In genomic region chr7:134478707-134479106, GRCh38 we compare ENCODE assay signal across 23 cellular contexts. TPM values are rescaled to one million over a fixed set of nuclear protein-coding genes. Genes with fewer than 3 reads are reported as not detected.
DNase-seq lines count a peak whose midpoint lies in the region; ATAC-seq, FAIRE-seq and TF ChIP-seq lines count a peak whose summit lies in the region.
"Had no signal": no experiment of that assay in that cellular context is flagged by ENCODE, and none has a peak within 500 bp of the region (broad histone marks: within the 10 kb centered on the region; RNA-seq: fewer than 3 reads in every experiment).

No MANE protein-coding gene starts in this region.

- in situ Hi-C loops in HepG2 (cut with HindIII; ENCODE audit: extremely low pct_ligation_motif_present, low pct_unique_long_range_greater_than_20kb), result no loop called here

- H3K36me3 Mint-ChIP-seq in astrocyte (ENCODE audit: low read depth, unreplicated experiment), result peaks cover 2% of the 10 kb centered on the region
- no peaks in the 10 kb centered on the region for H3K36me3 Mint-ChIP-seq in neural progenitor cell
- H3K36me3 Mint-ChIP-seq: activated naive CD4-positive, alpha-beta T cell treated with anti-CD3 and anti-CD28 coated beads, Interleukin-2, amount 10 ng/mL, durations not matched to agents 7 days and 5 days; CD8-positive, alpha-beta memory T cell; mesothelial cell of epicardium; type B pancreatic cell had no signal

- TF ChIP-seq RAD21 in HepG2 (CRISPR knock-in tag; IDR thresholded peaks at IDR 0.05), result no peak

- no peaks in the 10 kb centered on the region for H3K9me3 ChIP-seq in HepG2 (ENCODE audit: low read length)
- H3K9me3 ChIP-seq in right lobe of liver, result no peaks in the 10 kb centered on the region
- no peaks in the 10 kb centered on the region for H3K9me3 ChIP-seq in astrocyte (ENCODE audit: insufficient read depth, low read depth, low read length)
- no peaks in the 10 kb centered on the region for H3K9me3 ChIP-seq in neural progenitor cell (ENCODE audit: low read depth)

- H3K4me3 Mint-ChIP-seq in astrocyte (ENCODE audit: unreplicated experiment), result no peak overlapping the region
- no peak overlapping the region for H3K4me3 Mint-ChIP-seq in neural progenitor cell
- H3K4me3 Mint-ChIP-seq: activated CD4-positive, alpha-beta T cell treated with anti-CD3 and anti-CD28 coated beads, Interleukin-2, amount 10 ng/mL, durations not matched to agents 24 days and 14 days; activated naive CD4-positive, alpha-beta T cell treated with anti-CD3 and anti-CD28 coated beads, Interleukin-2, amount 10 ng/mL, durations not matched to agents 7 days and 5 days; CD8-positive, alpha-beta memory T cell; mesothelial cell of epicardium; type B pancreatic cell had no signal

- H3K9me3 Mint-ChIP-seq in astrocyte (ENCODE audit: unreplicated experiment) (peaks cover 2% of the 10 kb centered on the region), neural progenitor cell (peaks cover 8% of the 10 kb centered on the region)
- H3K9me3 Mint-ChIP-seq: activated CD4-positive, alpha-beta T cell treated with anti-CD3 and anti-CD28 coated beads, Interleukin-2, amount 10 ng/mL, durations not matched to agents 24 days and 14 days; activated naive CD4-positive, alpha-beta T cell treated with anti-CD3 and anti-CD28 coated beads, Interleukin-2, amount 10 ng/mL, durations not matched to agents 7 days and 5 days had no signal

- H3K4me1 ChIP-seq in HepG2 (ENCODE audit: insufficient read depth, low read length) (peaks cover 11% of the 10 kb centered on the region), right lobe of liver (no peaks in the 10 kb centered on the region), astrocyte (ENCODE audit: insufficient read depth, low read length) (peaks cover 9% of the 10 kb centered on the region), neural progenitor cell (no peaks in the 10 kb centered on the region)

- POLR2A ChIA-PET in HepG2 (lab: Yijun Ruan, JAX), result no interaction called here

- no peaks in the 10 kb centered on the region for H4K20me1 ChIP-seq in HepG2 (ENCODE audit: insufficient read depth, low read length)
- no peaks in the 10 kb centered on the region for H4K20me1 ChIP-seq in astrocyte (ENCODE audit: insufficient read depth, low read length)
- H4K20me1 ChIP-seq in neural progenitor cell (ENCODE audit: low read depth), result no peaks in the 10 kb centered on the region

- H3K79me2 ChIP-seq in HepG2 (ENCODE audit: insufficient read depth, low read length) (no peaks in the 10 kb centered on the region), astrocyte (ENCODE audit: insufficient read depth, low read length) (no peaks in the 10 kb centered on the region), neural progenitor cell (ENCODE audit: low read depth) (no peaks in the 10 kb centered on the region)

- H2AFZ ChIP-seq in HepG2 (ENCODE audit: low read length) (no peak overlapping the region), astrocyte (ENCODE audit: low read depth, low read length) (no peak overlapping the region), neural progenitor cell (replicated peaks) (no peak overlapping the region)

- TF ChIP-seq POLR2A in HepG2 (IDR thresholded peaks at IDR 0.05; ENCODE audit: insufficient read depth in 1 of 2, low read depth in 2 of 2, low read length in 2 of 2) (no peak), right lobe of liver (IDR thresholded peaks at IDR 0.05) (no peak)

- CTCF ChIA-PET in HepG2 (lab: Yijun Ruan, JAX; ENCODE audit: low intra/inter-chr PET ratio, low total read pairs), result no interaction called here

- DNase-seq in HepG2 (ENCODE audit: low spot score) (no peak), right lobe of liver (no peak), astrocyte (ENCODE audit: low read depth) (no peak), fibroblast of pulmonary artery (ENCODE audit: low read depth) (peak; percentile 26), mucosa of gallbladder (ENCODE audit: low spot score) (no peak), neural progenitor cell (ENCODE audit: low spot score) (no peak)
- DNase-seq in activated CD8-positive, alpha-beta memory T cell treated with anti-CD3 and anti-CD28 coated beads for 24 hours, result no peak
- DNase-seq: activated CD4-positive, alpha-beta T cell treated with anti-CD3 and anti-CD28 coated beads, Interleukin-2, amount 10 ng/mL, durations not matched to agents 24 days and 14 days; activated naive CD4-positive, alpha-beta T cell treated with anti-CD3 and anti-CD28 coated beads, Interleukin-2, amount 10 ng/mL, durations not matched to agents 7 days and 5 days; activated T-cell treated with anti-CD3 and anti-CD28 coated beads for 4 hours; CD8-positive, alpha-beta memory T cell; DND-41; dorsolateral prefrontal cortex; H7; hypothalamus; kidney glomerular epithelial cell; NCI-H187 treated with DMSO at 0.1 percent for 48 hours; NCI-H510A treated with DMSO at 0.1 percent for 48 hours; stimulated activated naive CD4-positive, alpha-beta T cell had no signal

- H3K4me1 Mint-ChIP-seq in astrocyte (ENCODE audit: low read depth, unreplicated experiment) (peaks cover 19% of the 10 kb centered on the region), neural progenitor cell (peaks cover 29% of the 10 kb centered on the region)
- H3K4me1 Mint-ChIP-seq: activated naive CD4-positive, alpha-beta T cell treated with anti-CD3 and anti-CD28 coated beads, Interleukin-2, amount 10 ng/mL, durations not matched to agents 7 days and 5 days; CD8-positive, alpha-beta memory T cell had no signal

- H3K9ac ChIP-seq in HepG2 (ENCODE audit: insufficient read depth, low read depth, low read length) (no peak overlapping the region), astrocyte (ENCODE audit: low read length) (no peak overlapping the region), neural progenitor cell (no peak overlapping the region)

- no peak overlapping the region for H3K27ac Mint-ChIP-seq in astrocyte (ENCODE audit: unreplicated experiment)
- H3K27ac Mint-ChIP-seq in neural progenitor cell, result no peak overlapping the region
- H3K27ac Mint-ChIP-seq: activated CD4-positive, alpha-beta T cell treated with anti-CD3 and anti-CD28 coated beads, Interleukin-2, amount 10 ng/mL, durations not matched to agents 24 days and 14 days; activated naive CD4-positive, alpha-beta T cell treated with anti-CD3 and anti-CD28 coated beads, Interleukin-2, amount 10 ng/mL, durations not matched to agents 7 days and 5 days; CD8-positive, alpha-beta memory T cell; type B pancreatic cell had no signal

- BruUV-seq in HepG2 (replicated peaks; lab: Mats Ljungman, UMichigan), result no TSS peak

- H3K36me3 ChIP-seq in HepG2 (replicated peaks in 1 of 2; ENCODE audit: control insufficient read depth in 1 of 2, insufficient read depth in 2 of 2, low read length in 2 of 2) (no peaks in the 10 kb centered on the region), right lobe of liver (no peaks in the 10 kb centered on the region), astrocyte (ENCODE audit: insufficient read depth, low read length) (no peaks in the 10 kb centered on the region), neural progenitor cell (no peaks in the 10 kb centered on the region)

- FAIRE-seq in HepG2 (lab: Jason Lieb, UNC), result no peak
- FAIRE-seq in astrocyte (lab: Jason Lieb, UNC), result no peak
- FAIRE-seq: TTC549 had no signal

- no peak overlapping the region for H3K27ac ChIP-seq in HepG2 (ENCODE audit: extremely low read length, insufficient read depth, low read length)
- no peak overlapping the region for H3K27ac ChIP-seq in right lobe of liver
- no peak overlapping the region for H3K27ac ChIP-seq in astrocyte (ENCODE audit: low read depth, low read length)
- H3K27ac ChIP-seq in neural progenitor cell, result no peak overlapping the region
- H3K27ac ChIP-seq: dorsolateral prefrontal cortex had no signal

- no peak for ATAC-seq in HepG2
- ATAC-seq in right lobe of liver, result no peak
- ATAC-seq in HG03095 (IDR thresholded peaks at IDR 0.05; ENCODE audit: unreplicated experiment), result no peak

- H3F3A ChIP-seq in neural progenitor cell (ENCODE audit: low read depth), result no peaks in the 10 kb centered on the region

- 0% methylated on average over 2 of the region's 2 CpGs for WGBS in HepG2 (ENCODE audit: low lambda C conversion rate)
- WGBS in right lobe of liver (ENCODE audit: insufficient coverage, low coverage, low lambda C conversion rate, missing lambda C conversion rate), result 25% methylated on average over 2 of the region's 2 CpGs

- H3K27me3 Mint-ChIP-seq in astrocyte (ENCODE audit: low read depth, unreplicated experiment) (no peaks in the 10 kb centered on the region), neural progenitor cell (ENCODE audit: insufficient read depth, low read depth) (peaks cover 2% of the 10 kb centered on the region)
- H3K27me3 Mint-ChIP-seq: activated naive CD4-positive, alpha-beta T cell treated with anti-CD3 and anti-CD28 coated beads, Interleukin-2, amount 10 ng/mL, durations not matched to agents 7 days and 5 days; type B pancreatic cell had no signal

- no peak overlapping the region for H3K4me3 ChIP-seq in HepG2 (replicated peaks in 1 of 3; ENCODE audit: insufficient read depth in 1 of 3, low read depth in 2 of 3, low read length in 3 of 3)
- no peak overlapping the region for H3K4me3 ChIP-seq in right lobe of liver
- H3K4me3 ChIP-seq in astrocyte (ENCODE audit: insufficient read depth, low read depth, low read length), result no peak overlapping the region
- H3K4me3 ChIP-seq in fibroblast of pulmonary artery (replicated peaks; ENCODE audit: low read depth, low read length), result no peak overlapping the region
- no peak overlapping the region for H3K4me3 ChIP-seq in neural progenitor cell
- H3K4me3 ChIP-seq: dorsolateral prefrontal cortex had no signal

- H3K27me3 ChIP-seq in HepG2 (ENCODE audit: control insufficient read depth in 1 of 2, insufficient read depth in 2 of 2, low read length in 2 of 2) (no peaks in the 10 kb centered on the region), right lobe of liver (no peaks in the 10 kb centered on the region), astrocyte (ENCODE audit: insufficient read depth, low read length) (no peaks in the 10 kb centered on the region), neural progenitor cell (no peaks in the 10 kb centered on the region)
- H3K27me3 ChIP-seq: dorsolateral prefrontal cortex had no signal

- H3K4me2 ChIP-seq in HepG2 (ENCODE audit: low read depth, low read length) (no peak overlapping the region), astrocyte (ENCODE audit: low read length) (no peak overlapping the region), neural progenitor cell (no peak overlapping the region)

- no peak for TF ChIP-seq EP300 in HepG2 (IDR thresholded peaks at IDR 0.05; ENCODE audit: low read depth in 2 of 2, low read length in 2 of 2)
- no peak for TF ChIP-seq EP300 in HepG2 (CRISPR knock-in tag; IDR thresholded peaks at IDR 0.05; ENCODE audit: borderline replicate concordance)

- intact Hi-C loops in HepG2 (cut with micrococcal nuclease; ENCODE audit: unreplicated experiment), result no loop called here
- intact Hi-C loops in right lobe of liver (cut with DNase I), result no loop called here

- TF ChIP-seq CTCF in HepG2 (CRISPR knock-in tag; IDR thresholded peaks at IDR 0.05) (no peak), right lobe of liver (IDR thresholded peaks at IDR 0.05) (no peak), astrocyte (IDR thresholded peaks at IDR 0.05; ENCODE audit: insufficient read depth, low read depth, low read length) (peak; percentile 16), fibroblast of pulmonary artery (IDR thresholded peaks at IDR 0.05; ENCODE audit: low read length, missing control alignments) (peak; percentile 38), neural progenitor cell (IDR thresholded peaks at IDR 0.05) (no peak)

RNA-seq across cellular contexts. Expression of gene AKR1B1, which starts 19.8 kb away (rescaled TPM):
- total RNA-seq in HepG2 (2016; rRNA removed; fragmentation: Illumina TruSeq; extraction: Trizol) (89.9 and 123 TPM in 2 replicates), right lobe of liver (10 to 100 TPM in 3 of 6 experiments, 1 to 10 TPM in 3; 6.9 to 18.1 (median 9.7) TPM), astrocyte (88.9 and 114 TPM in 2 replicates), mucosa of gallbladder (68.7 TPM), neural progenitor cell (ENCODE audit: low replicate concordance) (105 and 153 TPM in 2 replicates)
- total RNA-seq in HepG2 (2016; cell fraction: cytosol; rRNA removed; fragmentation: Illumina TruSeq; extraction: Trizol; ENCODE audit: low read depth), result 18.6 and 21.8 TPM in 2 replicates
- 90.1 and 128 TPM in 2 replicates for total RNA-seq in HepG2 (2016; cell fraction: insoluble cytoplasmic fraction; rRNA removed; fragmentation: Illumina TruSeq; extraction: Trizol)
- 35.9 and 44.9 TPM in 2 replicates for total RNA-seq in HepG2 (2016; cell fraction: membrane; rRNA removed; fragmentation: Illumina TruSeq; extraction: Trizol)
- 54.7 and 57.3 TPM in 2 replicates for total RNA-seq in HepG2 (2016; cell fraction: nucleus; rRNA removed; fragmentation: Illumina TruSeq; extraction: Trizol)
- 110 and 133 TPM in 2 replicates for polyA plus RNA-seq in HepG2 (2011; rRNA removed)
- polyA plus RNA-seq in HepG2 (2011; cell fraction: cytosol; rRNA removed), result 110 and 134 TPM in 2 replicates
- polyA plus RNA-seq in HepG2 (2011; cell fraction: nucleus; rRNA removed), result 174 and 175 TPM in 2 replicates
- polyA plus RNA-seq in HepG2 (2012), result 75.6 and 118 TPM in 2 replicates
- polyA plus RNA-seq in HepG2 (2016; cell fraction: cytosol; fragmentation: Illumina TruSeq; extraction: Trizol; ENCODE audit: low read depth), result 34.8 and 35.7 TPM in 2 replicates
- 202 TPM in 2 replicates for polyA plus RNA-seq in HepG2 (2016; cell fraction: insoluble cytoplasmic fraction; fragmentation: Illumina TruSeq; extraction: Trizol; ENCODE audit: low read depth)
- polyA plus RNA-seq in HepG2 (2016; cell fraction: membrane; fragmentation: Illumina TruSeq; extraction: Trizol; ENCODE audit: low read depth), result 50.2 and 53.2 TPM in 2 replicates
- polyA plus RNA-seq in HepG2 (2016; cell fraction: nucleus; fragmentation: Illumina TruSeq; extraction: Trizol; ENCODE audit: insufficient read depth, low read depth), result 130 and 138 TPM in 2 replicates
- 62.1 and 271 TPM in 2 replicates for polyA minus RNA-seq in HepG2 (2011; rRNA and poly(A)+ RNA removed; ENCODE audit: low replicate concordance)
- polyA minus RNA-seq in HepG2 (2011; cell fraction: cytosol; rRNA and poly(A)+ RNA removed), result 22.2 and 30.0 TPM in 2 replicates
- 30.1 and 34.6 TPM in 2 replicates for polyA minus RNA-seq in HepG2 (2011; cell fraction: nucleus; rRNA and poly(A)+ RNA removed)

RNA-seq across cellular contexts. Expression of gene AKR1B10, which starts 48.7 kb away (rescaled TPM):
- 124 and 175 TPM in 2 replicates for total RNA-seq in HepG2 (2016; rRNA removed; fragmentation: Illumina TruSeq; extraction: Trizol)
- total RNA-seq in HepG2 (2016; cell fraction: cytosol; rRNA removed; fragmentation: Illumina TruSeq; extraction: Trizol; ENCODE audit: low read depth), result 27.1 and 31.4 TPM in 2 replicates
- 133 and 188 TPM in 2 replicates for total RNA-seq in HepG2 (2016; cell fraction: insoluble cytoplasmic fraction; rRNA removed; fragmentation: Illumina TruSeq; extraction: Trizol)
- total RNA-seq in HepG2 (2016; cell fraction: membrane; rRNA removed; fragmentation: Illumina TruSeq; extraction: Trizol), result 39.0 and 40.9 TPM in 2 replicates
- total RNA-seq in HepG2 (2016; cell fraction: nucleus; rRNA removed; fragmentation: Illumina TruSeq; extraction: Trizol), result 53.1 and 55.3 TPM in 2 replicates
- 8.8 and 14.2 TPM in 2 replicates for polyA plus RNA-seq in HepG2 (2011; rRNA removed)
- 9.4 and 12.0 TPM in 2 replicates for polyA plus RNA-seq in HepG2 (2011; cell fraction: cytosol; rRNA removed)
- 4.4 and 5.1 TPM in 2 replicates for polyA plus RNA-seq in HepG2 (2011; cell fraction: nucleus; rRNA removed)
- polyA plus RNA-seq in HepG2 (2012), result 18.1 and 45.4 TPM in 2 replicates
- polyA plus RNA-seq in HepG2 (2016; cell fraction: cytosol; fragmentation: Illumina TruSeq; extraction: Trizol; ENCODE audit: low read depth), result 20.9 and 22.4 TPM in 2 replicates
- 152 and 168 TPM in 2 replicates for polyA plus RNA-seq in HepG2 (2016; cell fraction: insoluble cytoplasmic fraction; fragmentation: Illumina TruSeq; extraction: Trizol; ENCODE audit: low read depth)
- polyA plus RNA-seq in HepG2 (2016; cell fraction: membrane; fragmentation: Illumina TruSeq; extraction: Trizol; ENCODE audit: low read depth), result 29.1 and 36.2 TPM in 2 replicates
- polyA plus RNA-seq in HepG2 (2016; cell fraction: nucleus; fragmentation: Illumina TruSeq; extraction: Trizol; ENCODE audit: insufficient read depth, low read depth), result 89.8 and 96.1 TPM in 2 replicates
- 2.2 and 5.8 TPM in 2 replicates for polyA minus RNA-seq in HepG2 (2011; rRNA and poly(A)+ RNA removed; ENCODE audit: low replicate concordance)
- 8.0 TPM in 2 replicates for polyA minus RNA-seq in HepG2 (2011; cell fraction: cytosol; rRNA and poly(A)+ RNA removed)
- polyA minus RNA-seq in HepG2 (2011; cell fraction: nucleus; rRNA and poly(A)+ RNA removed), result 3.2 and 4.4 TPM in 2 replicates
- 100 to 1,000 TPM in 3 of 6 experiments, 10 to 100 TPM in 1, 1 to 10 TPM in 2; 1.8 to 673 (median 306) TPM for total RNA-seq in right lobe of liver
- total RNA-seq in astrocyte, result 0.17 and 0.54 TPM in 2 replicates
- total RNA-seq in mucosa of gallbladder, result 516 TPM
- not detected in 2 replicates for total RNA-seq in neural progenitor cell (ENCODE audit: low replicate concordance)
- total RNA-seq: activated CD4-positive, alpha-beta T cell treated with anti-CD3 and anti-CD28 coated beads, Interleukin-2, amount 10 ng/mL, durations not matched to agents 24 days and 14 days; CD8-positive, alpha-beta memory T cell; H7 had no signal
- polyA plus RNA-seq: CD8-positive, alpha-beta memory T cell had no signal

Comparison
In these comparisons a context has a peak if more than half of its experiments do, and no peak if none do; other contexts are left out.
1. CTCF ChIP-seq: peak in astrocyte (single experiment) and fibroblast of pulmonary artery (single experiment); none in HepG2 (single experiment), right lobe of liver (0 of 4) and neural progenitor cell (single experiment).